ENCODE assay signal across 1 cellular context in genomic region chr2:65396348-65397026, GRCh38.
TF ChIP-seq lines count a peak whose summit lies in the region.

No MANE protein-coding gene starts in this region.

TF ChIP-seq in HepG2, 621 proteins besides CTCF, POLR2A, EP300 and RAD21 (continued from another document and continues in another):
- no peak for TF ChIP-seq ZBTB34 (CRISPR knock-in tag; IDR thresholded peaks at IDR 0.05)
- no peak for TF ChIP-seq ZNF720 (CRISPR knock-in tag; IDR thresholded peaks at IDR 0.05)
- TF ChIP-seq, protein P1, sequence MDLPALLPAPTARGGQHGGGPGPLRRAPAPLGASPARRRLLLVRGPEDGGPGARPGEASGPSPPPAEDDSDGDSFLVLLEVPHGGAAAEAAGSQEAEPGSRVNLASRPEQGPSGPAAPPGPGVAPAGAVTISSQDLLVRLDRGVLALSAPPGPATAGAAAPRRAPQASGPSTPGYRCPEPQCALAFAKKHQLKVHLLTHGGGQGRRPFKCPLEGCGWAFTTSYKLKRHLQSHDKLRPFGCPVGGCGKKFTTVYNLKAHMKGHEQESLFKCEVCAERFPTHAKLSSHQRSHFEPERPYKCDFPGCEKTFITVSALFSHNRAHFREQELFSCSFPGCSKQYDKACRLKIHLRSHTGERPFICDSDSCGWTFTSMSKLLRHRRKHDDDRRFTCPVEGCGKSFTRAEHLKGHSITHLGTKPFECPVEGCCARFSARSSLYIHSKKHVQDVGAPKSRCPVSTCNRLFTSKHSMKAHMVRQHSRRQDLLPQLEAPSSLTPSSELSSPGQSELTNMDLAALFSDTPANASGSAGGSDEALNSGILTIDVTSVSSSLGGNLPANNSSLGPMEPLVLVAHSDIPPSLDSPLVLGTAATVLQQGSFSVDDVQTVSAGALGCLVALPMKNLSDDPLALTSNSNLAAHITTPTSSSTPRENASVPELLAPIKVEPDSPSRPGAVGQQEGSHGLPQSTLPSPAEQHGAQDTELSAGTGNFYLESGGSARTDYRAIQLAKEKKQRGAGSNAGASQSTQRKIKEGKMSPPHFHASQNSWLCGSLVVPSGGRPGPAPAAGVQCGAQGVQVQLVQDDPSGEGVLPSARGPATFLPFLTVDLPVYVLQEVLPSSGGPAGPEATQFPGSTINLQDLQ (CRISPR knock-in tag; IDR thresholded peaks at IDR 0.05) = no peak
- TF ChIP-seq ZNF10 (CRISPR knock-in tag; IDR thresholded peaks at IDR 0.05; ENCODE audit: borderline replicate concordance, low read depth) = no peak
- TF ChIP-seq SKI (IDR thresholded peaks at IDR 0.05; ENCODE audit: partially characterized antibody) = no peak
- TF ChIP-seq, protein P2, sequence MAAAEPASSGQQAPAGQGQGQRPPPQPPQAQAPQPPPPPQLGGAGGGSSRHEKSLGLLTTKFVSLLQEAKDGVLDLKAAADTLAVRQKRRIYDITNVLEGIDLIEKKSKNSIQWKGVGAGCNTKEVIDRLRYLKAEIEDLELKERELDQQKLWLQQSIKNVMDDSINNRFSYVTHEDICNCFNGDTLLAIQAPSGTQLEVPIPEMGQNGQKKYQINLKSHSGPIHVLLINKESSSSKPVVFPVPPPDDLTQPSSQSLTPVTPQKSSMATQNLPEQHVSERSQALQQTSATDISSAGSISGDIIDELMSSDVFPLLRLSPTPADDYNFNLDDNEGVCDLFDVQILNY (CRISPR knock-in tag; conservative IDR thresholded peaks at IDR 0.05) = no peak
- no peak for TF ChIP-seq ZNF549 (CRISPR knock-in tag; IDR thresholded peaks at IDR 0.05)
- TF ChIP-seq ZNF768 (CRISPR knock-in tag; IDR thresholded peaks at IDR 0.05) = no peak
- peak; percentile 96 for TF ChIP-seq IKZF5 (CRISPR knock-in tag; IDR thresholded peaks at IDR 0.05)
- no peak for TF ChIP-seq RAD51 (IDR thresholded peaks at IDR 0.05; ENCODE audit: borderline replicate concordance)
- TF ChIP-seq THAP11 (CRISPR knock-in tag; IDR thresholded peaks at IDR 0.05) = 0 out of 2 replicates have a peak, but pooled peaks have one; percentile 14
- no peak for TF ChIP-seq ZSCAN22 (CRISPR knock-in tag; IDR thresholded peaks at IDR 0.05)
- TF ChIP-seq, protein P3, sequence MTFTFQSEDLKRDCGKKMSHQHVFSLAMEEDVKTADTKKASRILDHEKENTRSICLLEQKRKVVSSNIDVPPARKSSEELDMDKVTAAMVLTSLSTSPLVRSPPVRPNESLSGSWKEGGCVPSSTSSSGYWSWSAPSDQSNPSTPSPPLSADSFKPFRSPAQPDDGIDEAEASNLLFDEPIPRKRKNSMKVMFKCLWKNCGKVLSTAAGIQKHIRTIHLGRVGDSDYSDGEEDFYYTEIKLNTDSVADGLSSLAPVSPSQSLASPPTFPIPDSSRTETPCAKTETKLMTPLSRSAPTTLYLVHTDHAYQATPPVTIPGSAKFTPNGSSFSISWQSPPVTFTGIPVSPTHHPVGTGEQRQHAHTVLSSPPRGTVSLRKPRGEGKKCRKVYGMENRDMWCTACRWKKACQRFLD (CRISPR knock-in tag; IDR thresholded peaks at IDR 0.05; ENCODE audit: borderline replicate concordance) = no peak
- no peak for TF ChIP-seq ZNF24 (IDR thresholded peaks at IDR 0.05)
- TF ChIP-seq RELA (CRISPR knock-in tag; IDR thresholded peaks at IDR 0.05) = no peak
- no peak for TF ChIP-seq ZNF552 (CRISPR knock-in tag; IDR thresholded peaks at IDR 0.05; ENCODE audit: borderline replicate concordance)
- TF ChIP-seq ATF7-NPFF (CRISPR knock-in tag; IDR thresholded peaks at IDR 0.05; ENCODE audit: low read depth) = no peak
- TF ChIP-seq ZNF207 (IDR thresholded peaks at IDR 0.05; ENCODE audit: borderline replicate concordance) = no peak
- no peak for TF ChIP-seq ONECUT2 (CRISPR knock-in tag; IDR thresholded peaks at IDR 0.05)
- TF ChIP-seq RBAK (CRISPR knock-in tag; IDR thresholded peaks at IDR 0.05) = no peak
- no peak for TF ChIP-seq JDP2 (CRISPR knock-in tag; IDR thresholded peaks at IDR 0.05; ENCODE audit: borderline replicate concordance)
- no peak for TF ChIP-seq WIZ (CRISPR knock-in tag; IDR thresholded peaks at IDR 0.05)
- TF ChIP-seq ZNF510 (CRISPR knock-in tag; IDR thresholded peaks at IDR 0.05; ENCODE audit: low read depth) = no peak
- TF ChIP-seq PHB2 (IDR thresholded peaks at IDR 0.05; ENCODE audit: partially characterized antibody) = no peak
- TF ChIP-seq, protein P4, sequence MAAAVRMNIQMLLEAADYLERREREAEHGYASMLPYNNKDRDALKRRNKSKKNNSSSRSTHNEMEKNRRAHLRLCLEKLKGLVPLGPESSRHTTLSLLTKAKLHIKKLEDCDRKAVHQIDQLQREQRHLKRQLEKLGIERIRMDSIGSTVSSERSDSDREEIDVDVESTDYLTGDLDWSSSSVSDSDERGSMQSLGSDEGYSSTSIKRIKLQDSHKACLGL (CRISPR knock-in tag; IDR thresholded peaks at IDR 0.05) = no peak
- no peak for TF ChIP-seq FIP1L1 (IDR thresholded peaks at IDR 0.05; ENCODE audit: borderline replicate concordance, insufficient read depth, low read depth, low read length)
- no peak for TF ChIP-seq ATF7 (IDR thresholded peaks at IDR 0.05)
- TF ChIP-seq ATF7 (CRISPR knock-in tag; IDR thresholded peaks at IDR 0.05) = peak; percentile 26; the same call in 1 of the 2 replicates
- TF ChIP-seq ZNF33B (CRISPR knock-in tag; IDR thresholded peaks at IDR 0.05) = no peak
- TF ChIP-seq ARHGAP35 (CRISPR knock-in tag; IDR thresholded peaks at IDR 0.05; ENCODE audit: borderline replicate concordance) = 0 out of 2 replicates have a peak, but pooled peaks have one; percentile 38
- no peak for TF ChIP-seq ZNF160 (CRISPR knock-in tag; IDR thresholded peaks at IDR 0.05)
- no peak for TF ChIP-seq ZNF362 (CRISPR knock-in tag; IDR thresholded peaks at IDR 0.05; ENCODE audit: borderline replicate concordance)
- TF ChIP-seq ETS1 (CRISPR knock-in tag; IDR thresholded peaks at IDR 0.05) = no peak
- no peak for TF ChIP-seq MAF1 (CRISPR knock-in tag; IDR thresholded peaks at IDR 0.05; ENCODE audit: borderline replicate concordance)
- TF ChIP-seq MXI1 (IDR thresholded peaks at IDR 0.05; ENCODE audit: borderline replicate concordance, low read depth, low read length) = peak; percentile 69; the same call in 1 of the 3 replicates
- TF ChIP-seq ZNF205 (CRISPR knock-in tag; IDR thresholded peaks at IDR 0.05) = peak; percentile 63
- TF ChIP-seq TARDBP (CRISPR knock-in tag; IDR thresholded peaks at IDR 0.05) = peak; percentile 86; the same call in 1 of the 2 replicates
- TF ChIP-seq REPIN1 (CRISPR knock-in tag; IDR thresholded peaks at IDR 0.05; ENCODE audit: borderline replicate concordance, low read depth) = no peak
- peak; percentile 13; the same call in 1 of the 2 replicates for TF ChIP-seq PHF8 (CRISPR knock-in tag; IDR thresholded peaks at IDR 0.05)
- peak; percentile 93 for TF ChIP-seq MED1 (CRISPR knock-in tag; IDR thresholded peaks at IDR 0.05)
- no peak for TF ChIP-seq RNF219 (CRISPR knock-in tag; IDR thresholded peaks at IDR 0.05)
- TF ChIP-seq MAX (IDR thresholded peaks at IDR 0.05) = peak; percentile 80
- no peak for TF ChIP-seq PAF1 (CRISPR knock-in tag; IDR thresholded peaks at IDR 0.05)
- peak; percentile 81; the same call in 1 of the 2 replicates for TF ChIP-seq ZNF331 (CRISPR knock-in tag; IDR thresholded peaks at IDR 0.05)
- no peak for TF ChIP-seq HNRNPUL1 (IDR thresholded peaks at IDR 0.05; ENCODE audit: low read depth, low read length)
- TF ChIP-seq KMT2A (CRISPR knock-in tag; IDR thresholded peaks at IDR 0.05) = 0 out of 2 replicates have a peak, but pooled peaks have one; percentile 43
- TF ChIP-seq DDIT3 (CRISPR knock-in tag; IDR thresholded peaks at IDR 0.05) = no peak
- TF ChIP-seq KAT7 (CRISPR knock-in tag; IDR thresholded peaks at IDR 0.05; ENCODE audit: borderline replicate concordance) = no peak; the same call in 1 of the 2 replicates
- TF ChIP-seq, protein P5, sequence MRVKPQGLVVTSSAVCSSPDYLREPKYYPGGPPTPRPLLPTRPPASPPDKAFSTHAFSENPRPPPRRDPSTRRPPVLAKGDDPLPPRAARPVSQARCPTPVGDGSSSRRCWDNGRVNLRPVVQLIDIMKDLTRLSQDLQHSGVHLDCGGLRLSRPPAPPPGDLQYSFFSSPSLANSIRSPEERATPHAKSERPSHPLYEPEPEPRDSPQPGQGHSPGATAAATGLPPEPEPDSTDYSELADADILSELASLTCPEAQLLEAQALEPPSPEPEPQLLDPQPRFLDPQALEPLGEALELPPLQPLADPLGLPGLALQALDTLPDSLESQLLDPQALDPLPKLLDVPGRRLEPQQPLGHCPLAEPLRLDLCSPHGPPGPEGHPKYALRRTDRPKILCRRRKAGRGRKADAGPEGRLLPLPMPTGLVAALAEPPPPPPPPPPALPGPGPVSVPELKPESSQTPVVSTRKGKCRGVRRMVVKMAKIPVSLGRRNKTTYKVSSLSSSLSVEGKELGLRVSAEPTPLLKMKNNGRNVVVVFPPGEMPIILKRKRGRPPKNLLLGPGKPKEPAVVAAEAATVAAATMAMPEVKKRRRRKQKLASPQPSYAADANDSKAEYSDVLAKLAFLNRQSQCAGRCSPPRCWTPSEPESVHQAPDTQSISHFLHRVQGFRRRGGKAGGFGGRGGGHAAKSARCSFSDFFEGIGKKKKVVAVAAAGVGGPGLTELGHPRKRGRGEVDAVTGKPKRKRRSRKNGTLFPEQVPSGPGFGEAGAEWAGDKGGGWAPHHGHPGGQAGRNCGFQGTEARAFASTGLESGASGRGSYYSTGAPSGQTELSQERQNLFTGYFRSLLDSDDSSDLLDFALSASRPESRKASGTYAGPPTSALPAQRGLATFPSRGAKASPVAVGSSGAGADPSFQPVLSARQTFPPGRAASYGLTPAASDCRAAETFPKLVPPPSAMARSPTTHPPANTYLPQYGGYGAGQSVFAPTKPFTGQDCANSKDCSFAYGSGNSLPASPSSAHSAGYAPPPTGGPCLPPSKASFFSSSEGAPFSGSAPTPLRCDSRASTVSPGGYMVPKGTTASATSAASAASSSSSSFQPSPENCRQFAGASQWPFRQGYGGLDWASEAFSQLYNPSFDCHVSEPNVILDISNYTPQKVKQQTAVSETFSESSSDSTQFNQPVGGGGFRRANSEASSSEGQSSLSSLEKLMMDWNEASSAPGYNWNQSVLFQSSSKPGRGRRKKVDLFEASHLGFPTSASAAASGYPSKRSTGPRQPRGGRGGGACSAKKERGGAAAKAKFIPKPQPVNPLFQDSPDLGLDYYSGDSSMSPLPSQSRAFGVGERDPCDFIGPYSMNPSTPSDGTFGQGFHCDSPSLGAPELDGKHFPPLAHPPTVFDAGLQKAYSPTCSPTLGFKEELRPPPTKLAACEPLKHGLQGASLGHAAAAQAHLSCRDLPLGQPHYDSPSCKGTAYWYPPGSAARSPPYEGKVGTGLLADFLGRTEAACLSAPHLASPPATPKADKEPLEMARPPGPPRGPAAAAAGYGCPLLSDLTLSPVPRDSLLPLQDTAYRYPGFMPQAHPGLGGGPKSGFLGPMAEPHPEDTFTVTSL (CRISPR knock-in tag; IDR thresholded peaks at IDR 0.05; ENCODE audit: borderline replicate concordance) = peak; percentile 91; the same call in 1 of the 2 replicates
